Comparison of ENCODE assay signal across 18 cellular contexts in the genomic region with DNA sequence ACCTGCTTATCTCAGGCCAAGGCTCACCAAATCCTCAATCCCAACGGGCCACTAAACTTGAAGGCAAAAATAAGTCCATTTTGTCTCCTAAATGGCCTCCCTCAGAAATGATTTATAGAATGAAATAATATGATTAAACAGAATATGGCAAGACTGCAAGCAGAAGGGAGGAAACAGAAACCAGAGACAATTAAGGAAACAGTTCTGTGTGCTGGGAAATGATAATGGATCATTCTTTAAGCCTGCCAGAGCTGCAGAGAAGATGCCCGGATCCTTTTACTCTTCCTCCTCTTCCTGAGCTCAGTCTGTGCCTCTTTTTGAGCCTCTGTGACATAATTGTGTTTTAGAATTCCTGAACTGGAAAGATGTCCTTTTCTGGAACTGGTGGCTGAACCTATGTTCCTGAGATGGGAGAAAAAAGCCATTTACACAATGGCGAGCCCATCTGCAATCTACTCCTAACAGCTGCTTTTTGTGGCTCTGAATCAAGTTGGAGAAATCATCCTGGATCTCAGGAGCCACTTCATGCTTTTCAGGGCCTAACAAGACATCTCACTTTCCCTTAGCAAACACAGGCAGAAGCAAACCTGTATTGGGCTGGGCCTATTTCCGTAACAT. TPM values are rescaled to one million over a fixed set of nuclear protein-coding genes. Genes with fewer than 3 reads are reported as not detected.
DNase-seq lines count a peak whose midpoint lies in the region; ATAC-seq and TF ChIP-seq lines count a peak whose summit lies in the region.
"Had no signal": no experiment of that assay in that cellular context is flagged by ENCODE, and none has a peak within 500 bp of the region (broad histone marks: within the 10 kb centered on the region; RNA-seq: fewer than 3 reads in every experiment).

No MANE protein-coding gene starts in this region.

- H3K4me1 Mint-ChIP-seq in GM23338 = peaks cover 23% of the 10 kb centered on the region
- H3K4me1 Mint-ChIP-seq in mesothelial cell of epicardium = peaks cover 11% of the 10 kb centered on the region
- peaks cover 19% of the 10 kb centered on the region for H3K4me1 Mint-ChIP-seq in glutamatergic neuron (ENCODE audit: low read depth, unreplicated experiment)

- no peak for ATAC-seq in GM23338
- ATAC-seq: left lobe of liver; stimulated activated naive CD8-positive, alpha-beta T cell treated with anti-CD3 and anti-CD28 coated beads, Interleukin-15, amount 100 ng/mL, for 72 hours had no signal

- no peaks in the 10 kb centered on the region for H3K9me3 ChIP-seq in skeletal muscle satellite cell (replicated peaks; ENCODE audit: low read length)
- H3K9me3 ChIP-seq: MG63 had no signal

- no peak overlapping the region for H3K4me3 ChIP-seq in GM23338
- H3K4me3 ChIP-seq in skeletal muscle satellite cell (ENCODE audit: low read length) = no peak overlapping the region
- H3K4me3 ChIP-seq: MG63 had no signal

- peak overlapping the region; percentile 48 for H2AFZ ChIP-seq in GM23338

- H3K9ac ChIP-seq in skeletal muscle satellite cell (ENCODE audit: low read depth, low read length) = peak overlapping the region; percentile 28

- H3K27me3 Mint-ChIP-seq in GM23338 (ENCODE audit: insufficient read depth, low read depth, poor library complexity) (peaks cover 1% of the 10 kb centered on the region), mesothelial cell of epicardium (ENCODE audit: low read depth) (no peaks in the 10 kb centered on the region), glutamatergic neuron (ENCODE audit: unreplicated experiment) (peaks cover under 1% of the 10 kb centered on the region)
- H3K27me3 Mint-ChIP-seq: stimulated activated naive CD8-positive, alpha-beta T cell treated with anti-CD3 and anti-CD28 coated beads, Interleukin-15, amount 100 ng/mL, for 72 hours had no signal

- H3K36me3 Mint-ChIP-seq in GM23338 (ENCODE audit: low read depth) (no peaks in the 10 kb centered on the region), mesothelial cell of epicardium (no peaks in the 10 kb centered on the region), glutamatergic neuron (ENCODE audit: unreplicated experiment) (no peaks in the 10 kb centered on the region)

- peaks cover 2% of the 10 kb centered on the region; the same call in 1 of the 2 replicates for H3F3A ChIP-seq in GM23338 (replicated peaks; ENCODE audit: low read depth)

- TF ChIP-seq CTCF in GM23338 (conservative IDR thresholded peaks at IDR 0.05; ENCODE audit: low read depth in 2 of 2) = no peak
- TF ChIP-seq CTCF in VCaP (conservative IDR thresholded peaks at IDR 0.05) = no peak
- TF ChIP-seq CTCF in mesothelial cell of epicardium (IDR thresholded peaks at IDR 0.05; ENCODE audit: unreplicated experiment) = no peak
- TF ChIP-seq CTCF in glutamatergic neuron (IDR thresholded peaks at IDR 0.05; ENCODE audit: partially characterized antibody, unreplicated experiment) = no peak

- H3K27me3 ChIP-seq in GM23338 (ENCODE audit: insufficient read depth) (no peaks in the 10 kb centered on the region), skeletal muscle satellite cell (ENCODE audit: control insufficient read depth, insufficient read depth, low read length) (no peaks in the 10 kb centered on the region)
- H3K27me3 ChIP-seq: MG63 had no signal

- H3K4me1 ChIP-seq in GM23338 (ENCODE audit: insufficient read depth) (peaks cover 13% of the 10 kb centered on the region), skeletal muscle satellite cell (ENCODE audit: control insufficient read depth, insufficient read depth, low read length) (peaks cover 28% of the 10 kb centered on the region)

- no peaks in the 10 kb centered on the region for H3K9me2 ChIP-seq in GM23338 (ENCODE audit: insufficient read depth)

- no peak overlapping the region for H3K4me3 Mint-ChIP-seq in GM23338
- no peak overlapping the region for H3K4me3 Mint-ChIP-seq in mesothelial cell of epicardium
- H3K4me3 Mint-ChIP-seq in glutamatergic neuron (ENCODE audit: unreplicated experiment) = no peak overlapping the region
- H3K4me3 Mint-ChIP-seq: stimulated activated naive CD8-positive, alpha-beta T cell treated with anti-CD3 and anti-CD28 coated beads, Interleukin-15, amount 100 ng/mL, for 72 hours had no signal

- H3K27ac Mint-ChIP-seq in GM23338 (no peak overlapping the region), mesothelial cell of epicardium (peak overlapping the region; percentile 69), glutamatergic neuron (ENCODE audit: unreplicated experiment) (no peak overlapping the region)
- H3K27ac Mint-ChIP-seq: stimulated activated naive CD8-positive, alpha-beta T cell treated with anti-CD3 and anti-CD28 coated beads, Interleukin-15, amount 100 ng/mL, for 72 hours had no signal

- H3K27ac ChIP-seq in GM23338 (ENCODE audit: low read depth) (no peak overlapping the region), VCaP (peak overlapping the region; percentile 19; the same call in 1 of the 2 replicates)

- no peak for DNase-seq in GM23338 (ENCODE audit: low spot score)
- DNase-seq in mesothelial cell of epicardium (ENCODE audit: low spot score in 2 of 2, unreplicated experiment in 2 of 2) = no peak
- no peak for DNase-seq in NK-92 (lab: John Stamatoyannopoulos, UW; ENCODE audit: unreplicated experiment)
- no peak for DNase-seq in DMS79 (lab: John Stamatoyannopoulos, UW)
- DNase-seq in glutamatergic neuron = no peak
- DNase-seq in occipital lobe (lab: John Stamatoyannopoulos, UW) = no peak
- DNase-seq: activated CD8-positive, alpha-beta memory T cell treated with anti-CD3 and anti-CD28 coated beads, Interleukin-2, amount 50 U/mL, for 48 hours; activated gamma-delta T cell; amniotic stem cell; cerebellar nuclear complex; foreskin melanocyte; MG63; NCI-H187; NCI-H446 treated with DMSO at 0.1 percent for 48 hours; stimulated activated naive CD8-positive, alpha-beta T cell treated with anti-CD3 and anti-CD28 coated beads, Interleukin-15, amount 100 ng/mL, for 72 hours had no signal

- H3K36me3 ChIP-seq in GM23338 (ENCODE audit: insufficient read depth) (no peaks in the 10 kb centered on the region), skeletal muscle satellite cell (ENCODE audit: insufficient read depth, low read length) (no peaks in the 10 kb centered on the region)
- H3K36me3 ChIP-seq: MG63 had no signal

- H3K9me3 Mint-ChIP-seq in GM23338 (no peaks in the 10 kb centered on the region; the same call in 2 of the 3 replicates), mesothelial cell of epicardium (no peaks in the 10 kb centered on the region), glutamatergic neuron (ENCODE audit: unreplicated experiment) (peaks cover 7% of the 10 kb centered on the region)
- H3K9me3 Mint-ChIP-seq: stimulated activated naive CD8-positive, alpha-beta T cell treated with anti-CD3 and anti-CD28 coated beads, Interleukin-15, amount 100 ng/mL, for 72 hours had no signal

- H3K79me2 ChIP-seq in GM23338 (replicated peaks; ENCODE audit: insufficient read depth) = no peaks in the 10 kb centered on the region

- H4K20me1 ChIP-seq in GM23338 (replicated peaks; ENCODE audit: insufficient read depth) = no peaks in the 10 kb centered on the region; the same call in 1 of the 2 replicates

- H3K4me2 ChIP-seq in GM23338 = no peak overlapping the region
- H3K4me2 ChIP-seq in skeletal muscle satellite cell (ENCODE audit: low read length) = no peak overlapping the region

TF ChIP-seq in GM23338, 12 proteins besides CTCF, POLR2A, EP300 and RAD21:
- TF ChIP-seq EZH2phosphoT487 (IDR thresholded peaks at IDR 0.05; ENCODE audit: unreplicated experiment) (no peak), POLR2AphosphoS5 (IDR thresholded peaks at IDR 0.05; ENCODE audit: low read depth) (no peak), NANOG (IDR thresholded peaks at IDR 0.05; ENCODE audit: borderline replicate concordance) (no peak), JUNB (IDR thresholded peaks at IDR 0.05; ENCODE audit: unreplicated experiment) (no peak)
- TF ChIP-seq, protein P1, sequence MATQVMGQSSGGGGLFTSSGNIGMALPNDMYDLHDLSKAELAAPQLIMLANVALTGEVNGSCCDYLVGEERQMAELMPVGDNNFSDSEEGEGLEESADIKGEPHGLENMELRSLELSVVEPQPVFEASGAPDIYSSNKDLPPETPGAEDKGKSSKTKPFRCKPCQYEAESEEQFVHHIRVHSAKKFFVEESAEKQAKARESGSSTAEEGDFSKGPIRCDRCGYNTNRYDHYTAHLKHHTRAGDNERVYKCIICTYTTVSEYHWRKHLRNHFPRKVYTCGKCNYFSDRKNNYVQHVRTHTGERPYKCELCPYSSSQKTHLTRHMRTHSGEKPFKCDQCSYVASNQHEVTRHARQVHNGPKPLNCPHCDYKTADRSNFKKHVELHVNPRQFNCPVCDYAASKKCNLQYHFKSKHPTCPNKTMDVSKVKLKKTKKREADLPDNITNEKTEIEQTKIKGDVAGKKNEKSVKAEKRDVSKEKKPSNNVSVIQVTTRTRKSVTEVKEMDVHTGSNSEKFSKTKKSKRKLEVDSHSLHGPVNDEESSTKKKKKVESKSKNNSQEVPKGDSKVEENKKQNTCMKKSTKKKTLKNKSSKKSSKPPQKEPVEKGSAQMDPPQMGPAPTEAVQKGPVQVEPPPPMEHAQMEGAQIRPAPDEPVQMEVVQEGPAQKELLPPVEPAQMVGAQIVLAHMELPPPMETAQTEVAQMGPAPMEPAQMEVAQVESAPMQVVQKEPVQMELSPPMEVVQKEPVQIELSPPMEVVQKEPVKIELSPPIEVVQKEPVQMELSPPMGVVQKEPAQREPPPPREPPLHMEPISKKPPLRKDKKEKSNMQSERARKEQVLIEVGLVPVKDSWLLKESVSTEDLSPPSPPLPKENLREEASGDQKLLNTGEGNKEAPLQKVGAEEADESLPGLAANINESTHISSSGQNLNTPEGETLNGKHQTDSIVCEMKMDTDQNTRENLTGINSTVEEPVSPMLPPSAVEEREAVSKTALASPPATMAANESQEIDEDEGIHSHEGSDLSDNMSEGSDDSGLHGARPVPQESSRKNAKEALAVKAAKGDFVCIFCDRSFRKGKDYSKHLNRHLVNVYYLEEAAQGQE (IDR thresholded peaks at IDR 0.05; ENCODE audit: unreplicated experiment) = no peak

RNA-seq across cellular contexts. Expression of a gene that starts 2.9 kb away (rescaled TPM):
- 15.2 and 15.7 TPM in 2 replicates for total RNA-seq in GM23338 (2014; rRNA removed; shearing (Covaris generic))
- 5.2 and 5.3 TPM in 2 replicates for polyA plus RNA-seq in GM23338 (2016; fragmentation: Nextera tagmentation; extraction: Ambion mirVana)
- total RNA-seq in mesothelial cell of epicardium (33.7 to 39.7 TPM (median 39.1 TPM) in 3 replicates), glutamatergic neuron (ENCODE audit: unreplicated experiment) (101 TPM), occipital lobe (55.2 TPM)
- total RNA-seq in skeletal muscle satellite cell (2012; rRNA removed) = 58.1 and 107 TPM in 2 replicates
